In the genomic region with DNA sequence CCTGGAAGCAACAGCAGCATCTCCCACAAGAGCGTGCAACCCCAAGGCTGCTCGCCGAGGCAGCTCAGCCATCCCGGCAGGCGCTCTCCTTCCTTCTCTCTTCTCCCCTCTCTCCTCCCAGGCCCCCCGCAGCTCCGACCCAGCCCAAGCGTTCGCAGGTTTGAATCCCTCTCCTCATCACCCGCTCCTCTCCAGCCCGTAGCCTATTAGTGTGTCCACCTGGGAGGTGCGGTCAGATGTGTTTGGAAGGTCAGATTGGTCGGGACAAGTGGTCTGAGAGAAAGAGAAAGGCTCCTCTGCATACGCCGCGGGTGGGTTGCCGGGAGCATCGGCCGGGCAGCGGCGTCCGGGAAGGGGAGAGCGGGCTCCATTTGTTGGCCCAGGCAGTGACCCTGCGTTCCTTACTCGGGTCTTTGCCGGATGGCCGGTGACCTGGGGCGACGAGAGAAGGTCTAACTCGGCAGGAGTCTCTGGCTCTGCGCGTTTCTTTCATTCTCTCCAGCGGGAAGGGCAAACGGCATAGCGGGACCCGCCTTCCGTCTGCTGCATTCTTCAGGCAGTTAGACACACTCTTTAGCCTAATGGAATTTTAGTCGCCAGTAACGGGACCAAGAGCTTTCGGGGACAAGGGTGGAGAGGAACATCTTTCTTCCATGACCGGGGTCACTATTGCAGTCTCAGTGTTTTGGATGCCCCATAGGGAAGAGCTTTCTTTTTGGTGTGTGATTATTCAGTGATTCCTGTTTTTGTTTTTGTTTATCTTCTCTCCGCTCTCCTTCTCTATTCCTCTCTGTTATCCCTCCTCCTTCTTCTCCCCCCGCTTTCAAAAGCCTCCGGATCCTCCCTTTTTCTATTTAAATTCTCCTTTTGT, we compare ENCODE assay signal across 8 cellular contexts. TPM values are rescaled to one million over a fixed set of nuclear protein-coding genes. Genes with fewer than 3 reads are reported as not detected.
A peak's percentile ranks its signal among the peaks of the same experiment; 100 is the strongest.
DNase-seq lines count a peak whose midpoint lies in the region; ATAC-seq, FAIRE-seq and TF ChIP-seq lines count a peak whose summit lies in the region.

No MANE protein-coding gene starts in this region.

- in situ Hi-C loops in HepG2 (cut with HindIII; ENCODE audit: extremely low pct_ligation_motif_present, low pct_unique_long_range_greater_than_20kb), result no loop called here

- H3K27me3 ChIP-seq in SJSA1 (replicated peaks) (peaks cover 82% of the 10 kb centered on the region), duodenal mucosa (ENCODE audit: control insufficient read depth in 1 of 2, insufficient read depth in 2 of 2, low read length in 2 of 2) (peaks cover 44 to 66% of the 10 kb centered on the region in 2 donors), HepG2 (ENCODE audit: control insufficient read depth in 1 of 2, insufficient read depth in 2 of 2, low read length in 2 of 2) (peaks cover 12 to 46% of the 10 kb centered on the region in 2 experiments; a peak in 4 of 5 replicates)

- H3K36me3 ChIP-seq in SJSA1 (no peaks in the 10 kb centered on the region), duodenal mucosa (ENCODE audit: control insufficient read depth in 1 of 2, insufficient read depth in 2 of 2, low read length in 2 of 2) (no peaks in the 10 kb centered on the region), HepG2 (replicated peaks in 1 of 2; ENCODE audit: control insufficient read depth in 1 of 2, insufficient read depth in 2 of 2, low read length in 2 of 2) (no peaks in the 10 kb centered on the region)

- no peak overlapping the region for H3K27ac ChIP-seq in SJSA1
- no peak overlapping the region for H3K27ac ChIP-seq in duodenal mucosa (ENCODE audit: low read depth, low read length)
- no peak overlapping the region for H3K27ac ChIP-seq in HepG2 (ENCODE audit: extremely low read length, insufficient read depth, low read length)

- no peak overlapping the region for H3K27ac Mint-ChIP-seq in stimulated activated naive CD8-positive, alpha-beta T cell treated with anti-CD3 and anti-CD28 coated beads, Interleukin-15, Interleukin-2, amounts not matched to agents 100 ng/mL and 50 ng/mL, for 24 hours

- H3K4me1 ChIP-seq in SJSA1 (replicated peaks), result peaks cover 23% of the 10 kb centered on the region
- peaks cover 18 to 25% of the 10 kb centered on the region in 2 donors for H3K4me1 ChIP-seq in duodenal mucosa (ENCODE audit: control insufficient read depth in 1 of 2, insufficient read depth in 2 of 2, low read length in 2 of 2)
- H3K4me1 ChIP-seq in HepG2 (ENCODE audit: insufficient read depth, low read length), result no peaks in the 10 kb centered on the region

- TF ChIP-seq POLR2A in H54 (IDR thresholded peaks at IDR 0.05; ENCODE audit: low read depth, low read length) (no peak), HepG2 (IDR thresholded peaks at IDR 0.05; ENCODE audit: insufficient read depth in 1 of 2, low read depth in 2 of 2, low read length in 2 of 2) (no peak)

- no peaks in the 10 kb centered on the region for H4K20me1 ChIP-seq in HepG2 (ENCODE audit: insufficient read depth, low read length)

- H3K9ac ChIP-seq in duodenal mucosa (ENCODE audit: low read depth in 1 of 2, low read length in 2 of 2) (no peak overlapping the region), HepG2 (ENCODE audit: insufficient read depth, low read depth, low read length) (no peak overlapping the region)

- H3K4me1 Mint-ChIP-seq in stimulated activated naive CD8-positive, alpha-beta T cell treated with anti-CD3 and anti-CD28 coated beads, Interleukin-15, Interleukin-2, amounts not matched to agents 100 ng/mL and 50 ng/mL, for 24 hours (ENCODE audit: low read depth), result peaks cover 25% of the 10 kb centered on the region

- FAIRE-seq in H54 (lab: Jason Lieb, UNC) (peak; percentile 48), HepG2 (lab: Jason Lieb, UNC) (no peak)

- no TSS peak for BruUV-seq in HepG2 (replicated peaks; lab: Mats Ljungman, UMichigan)

- H2AFZ ChIP-seq in HepG2 (ENCODE audit: low read length), result no peak overlapping the region

- no peak for TF ChIP-seq RAD21 in HepG2 (CRISPR knock-in tag; IDR thresholded peaks at IDR 0.05)

- TF ChIP-seq CTCF in HepG2 (CRISPR knock-in tag; IDR thresholded peaks at IDR 0.05), result no peak

- H3K4me2 ChIP-seq in HepG2 (ENCODE audit: low read depth, low read length), result peak overlapping the region; percentile 55

- no peaks in the 10 kb centered on the region for H3K36me3 Mint-ChIP-seq in stimulated activated naive CD8-positive, alpha-beta T cell treated with anti-CD3 and anti-CD28 coated beads, Interleukin-15, Interleukin-2, amounts not matched to agents 100 ng/mL and 50 ng/mL, for 24 hours (ENCODE audit: low read depth)

- ATAC-seq in HepG2 (peak; percentile 61), GM19467 (IDR thresholded peaks at IDR 0.05; ENCODE audit: unreplicated experiment) (no peak), GM21825 (IDR thresholded peaks at IDR 0.05; ENCODE audit: unreplicated experiment) (no peak)

- H3K9me3 Mint-ChIP-seq in stimulated activated naive CD8-positive, alpha-beta T cell treated with anti-CD3 and anti-CD28 coated beads, Interleukin-15, Interleukin-2, amounts not matched to agents 100 ng/mL and 50 ng/mL, for 24 hours, result no peaks in the 10 kb centered on the region

- H3K4me3 ChIP-seq in SJSA1, result peak overlapping the region; percentile 36
- peak overlapping the region; percentile 63 to 75 for H3K4me3 ChIP-seq in duodenal mucosa (ENCODE audit: low read depth in 1 of 2, low read length in 2 of 2)
- peak overlapping the region; percentile 20 to 56 (median 32); a peak in 4 of 6 replicates for H3K4me3 ChIP-seq in HepG2 (replicated peaks in 1 of 3; ENCODE audit: insufficient read depth in 1 of 3, low read depth in 2 of 3, low read length in 3 of 3)

- H3K9me3 ChIP-seq in SJSA1 (replicated peaks) (no peaks in the 10 kb centered on the region), duodenal mucosa (ENCODE audit: control insufficient read depth in 1 of 2, low read length in 2 of 2) (no peaks in the 10 kb centered on the region), HepG2 (ENCODE audit: low read length) (no peaks in the 10 kb centered on the region)

- intact Hi-C loops in HepG2 (cut with micrococcal nuclease; ENCODE audit: unreplicated experiment), result loop anchor here (10.0 kb wide), 1 partner anchor 359 kb away; no protein-coding TSS in a partner anchor

- CTCF ChIA-PET in HepG2 (lab: Yijun Ruan, JAX; ENCODE audit: low intra/inter-chr PET ratio, low total read pairs), result no interaction called here

- peak overlapping the region; percentile 78 for H3K4me3 Mint-ChIP-seq in stimulated activated naive CD8-positive, alpha-beta T cell treated with anti-CD3 and anti-CD28 coated beads, Interleukin-15, Interleukin-2, amounts not matched to agents 100 ng/mL and 50 ng/mL, for 24 hours

- POLR2A ChIA-PET in HepG2 (lab: Yijun Ruan, JAX), result no interaction called here

- peaks cover 85% of the 10 kb centered on the region for H3K27me3 Mint-ChIP-seq in stimulated activated naive CD8-positive, alpha-beta T cell treated with anti-CD3 and anti-CD28 coated beads, Interleukin-15, Interleukin-2, amounts not matched to agents 100 ng/mL and 50 ng/mL, for 24 hours

- WGBS in HepG2 (ENCODE audit: low lambda C conversion rate), result 20% methylated on average over 41 of the region's 44 CpGs

- no peaks in the 10 kb centered on the region for H3K79me2 ChIP-seq in HepG2 (ENCODE audit: insufficient read depth, low read length)

- DNase-seq in EL (peak; percentile 52), H54 (ENCODE audit: insufficient read length, low spot score) (peak; percentile 13), SJSA1 (ENCODE audit: low read depth in 1 of 2, low spot score in 2 of 2) (peak; percentile 51 to 72), HepG2 (ENCODE audit: low spot score) (no peak)

- TF ChIP-seq EP300 in HepG2 (IDR thresholded peaks at IDR 0.05; ENCODE audit: low read depth in 2 of 2, low read length in 2 of 2), result no peak
- no peak for TF ChIP-seq EP300 in HepG2 (CRISPR knock-in tag; IDR thresholded peaks at IDR 0.05; ENCODE audit: borderline replicate concordance)

RNA-seq across cellular contexts. Expression of gene TMEFF2, which starts 1.1 kb away (rescaled TPM):
- 0.16 and 0.25 TPM in 2 replicates for total RNA-seq in SJSA1 (2014; rRNA removed; shearing (Covaris generic))
- not detected in 2 replicates for total RNA-seq in HepG2 (2016; rRNA removed; fragmentation: Illumina TruSeq; extraction: Trizol)
- not detected in 2 replicates for total RNA-seq in HepG2 (2016; cell fraction: cytosol; rRNA removed; fragmentation: Illumina TruSeq; extraction: Trizol; ENCODE audit: low read depth)
- not detected in 2 replicates for total RNA-seq in HepG2 (2016; cell fraction: insoluble cytoplasmic fraction; rRNA removed; fragmentation: Illumina TruSeq; extraction: Trizol)
- not detected in 2 replicates for total RNA-seq in HepG2 (2016; cell fraction: membrane; rRNA removed; fragmentation: Illumina TruSeq; extraction: Trizol)
- total RNA-seq in HepG2 (2016; cell fraction: nucleus; rRNA removed; fragmentation: Illumina TruSeq; extraction: Trizol), result not detected in 2 replicates
- polyA plus RNA-seq in HepG2 (2011; rRNA removed), result not detected in 2 replicates
- polyA plus RNA-seq in HepG2 (2011; cell fraction: cytosol; rRNA removed), result not detected in 2 replicates
- polyA plus RNA-seq in HepG2 (2011; cell fraction: nucleus; rRNA removed), result not detected in 2 replicates
- polyA plus RNA-seq in HepG2 (2012), result not detected in 2 replicates
- polyA plus RNA-seq in HepG2 (2016; cell fraction: cytosol; fragmentation: Illumina TruSeq; extraction: Trizol; ENCODE audit: low read depth), result not detected in 2 replicates
- not detected in 2 replicates for polyA plus RNA-seq in HepG2 (2016; cell fraction: insoluble cytoplasmic fraction; fragmentation: Illumina TruSeq; extraction: Trizol; ENCODE audit: low read depth)
- not detected in 2 replicates for polyA plus RNA-seq in HepG2 (2016; cell fraction: membrane; fragmentation: Illumina TruSeq; extraction: Trizol; ENCODE audit: low read depth)
- not detected in 2 replicates for polyA plus RNA-seq in HepG2 (2016; cell fraction: nucleus; fragmentation: Illumina TruSeq; extraction: Trizol; ENCODE audit: insufficient read depth, low read depth)
- polyA minus RNA-seq in HepG2 (2011; rRNA and poly(A)+ RNA removed; ENCODE audit: low replicate concordance), result 0.12 TPM in 1 of 2 replicates, not detected in the other
- polyA minus RNA-seq in HepG2 (2011; cell fraction: cytosol; rRNA and poly(A)+ RNA removed), result not detected in 2 replicates
- polyA minus RNA-seq in HepG2 (2011; cell fraction: nucleus; rRNA and poly(A)+ RNA removed), result 0.13 and 0.25 TPM in 2 replicates
